ENCODE assay signal across 1 cellular context in genomic region chr1:8572106-8572505, GRCh38.
TF ChIP-seq lines count a peak whose summit lies in the region.

No MANE protein-coding gene starts in this region.

TF ChIP-seq in HEK293T, 16 proteins besides CTCF, POLR2A, EP300 and RAD21 (continued from another document):
- TF ChIP-seq TARDBP (IDR thresholded peaks at IDR 0.05), result no peak
- TF ChIP-seq CTBP1 (IDR thresholded peaks at IDR 0.05; ENCODE audit: borderline replicate concordance), result no peak
- no peak for TF ChIP-seq ZNF384 (IDR thresholded peaks at IDR 0.05)
- TF ChIP-seq FOXK2 (IDR thresholded peaks at IDR 0.05), result no peak
- TF ChIP-seq BHLHE40 (IDR thresholded peaks at IDR 0.05; ENCODE audit: borderline replicate concordance), result no peak
- TF ChIP-seq SP1 (IDR thresholded peaks at IDR 0.05), result no peak
- no peak for TF ChIP-seq ARNT (IDR thresholded peaks at IDR 0.05)
TF ChIP-seq in HEK293T: peak in this region for 0.
